ENCODE assay signal across 8 cellular contexts in the genomic region with DNA sequence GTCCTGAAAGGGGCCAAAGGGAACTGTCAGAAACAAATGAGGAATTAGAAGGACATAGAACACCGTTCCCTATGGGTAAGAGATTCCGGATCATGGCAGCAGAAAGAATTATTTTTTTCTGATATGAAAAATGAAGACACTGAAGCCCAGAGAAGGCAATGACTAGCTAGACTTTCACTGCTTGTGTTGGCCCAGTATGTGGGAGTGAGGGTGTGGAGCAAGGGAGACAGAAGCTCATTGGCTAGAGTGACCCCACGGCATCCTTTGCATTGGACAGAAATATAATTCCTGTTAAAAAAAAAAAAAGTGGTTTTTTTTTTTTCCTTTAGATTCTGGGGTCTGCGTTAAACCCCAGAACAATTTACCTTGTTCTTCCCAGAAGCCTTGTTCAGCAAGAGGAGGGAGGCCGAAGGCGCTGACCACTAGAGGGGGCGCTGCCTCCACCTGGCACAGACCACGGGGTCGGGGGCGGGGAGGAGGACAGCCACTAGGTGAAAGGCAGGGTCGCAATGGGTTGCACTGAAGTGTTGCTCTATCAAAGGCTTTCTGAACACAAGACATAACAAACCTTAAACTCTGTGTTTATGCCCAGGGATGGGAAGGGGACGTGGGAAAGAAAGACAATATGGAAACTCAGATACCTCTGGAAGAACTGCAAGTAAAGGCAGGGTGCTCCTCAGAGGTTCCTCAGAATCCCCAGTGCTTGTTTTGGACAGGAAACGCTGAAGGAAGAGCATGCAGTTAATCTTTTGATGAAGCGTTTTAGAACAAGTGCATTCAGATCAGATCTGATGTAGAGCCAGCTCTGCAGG.
DNase-seq lines count a peak whose midpoint lies in the region; ATAC-seq, FAIRE-seq and TF ChIP-seq lines count a peak whose summit lies in the region.

No MANE protein-coding gene starts in this region.

- no TSS peak for BruUV-seq in endothelial cell of umbilical vein (replicated peaks; lab: Mats Ljungman, UMichigan)

- H3K4me3 ChIP-seq in endothelial cell of umbilical vein (replicated peaks in 1 of 3; ENCODE audit: insufficient read depth in 1 of 3, low read depth in 1 of 3, low read length in 3 of 3): no peak overlapping the region

- no peaks in the 10 kb centered on the region for H3K9me3 Mint-ChIP-seq in neural crest cell

- H3K4me1 Mint-ChIP-seq in neural crest cell: peaks cover 28% of the 10 kb centered on the region

- TF ChIP-seq CTCF in GM13976 (IDR thresholded peaks at IDR 0.05; ENCODE audit: borderline replicate concordance, control extremely low read depth, extremely low read depth, insufficient read depth, missing control alignments) (peak; percentile 64), endothelial cell of umbilical vein (IDR thresholded peaks at IDR 0.05; ENCODE audit: extremely low read depth in 1 of 2, insufficient read depth in 1 of 2, low read depth in 1 of 2, low read length in 2 of 2) (peak; percentile 61 to 75), neural crest cell (conservative IDR thresholded peaks at IDR 0.05) (peak; percentile 86)

- H2AFZ ChIP-seq in endothelial cell of umbilical vein (ENCODE audit: low read depth, low read length): no peak overlapping the region

- dilution Hi-C loops in endothelial cell of umbilical vein (cut with MboI; ENCODE audit: extremely low pct_ligation_motif_present, low sequenced_read_pairs): no loop called here

- DNase-seq in AG08396 (ENCODE audit: low spot score) (peak; percentile 50), GM13976 (ENCODE audit: low spot score) (peak; percentile 57), NCI-H82 treated with DMSO at 0.1 percent for 48 hours (lab: John Stamatoyannopoulos, UW; ENCODE audit: unreplicated experiment) (peak; percentile 57), endothelial cell of umbilical vein (ENCODE audit: low read depth, low spot score) (peak; percentile 28), neural crest cell (ENCODE audit: low read depth, low spot score) (peak; percentile 76)

- intact Hi-C loops in endothelial cell of umbilical vein (cut with micrococcal nuclease): loop anchor here (1.0 to 2.0 kb wide), 2 partner anchors 242 to 310 kb away; no protein-coding TSS in a partner anchor

- H3K27me3 ChIP-seq in endothelial cell of umbilical vein (ENCODE audit: control insufficient read depth in 2 of 2, insufficient read depth in 2 of 2, low read length in 2 of 2): no peaks in the 10 kb centered on the region

- H3K27ac ChIP-seq in endothelial cell of umbilical vein (ENCODE audit: insufficient read depth, low read depth, low read length): no peak overlapping the region

- CTCF ChIA-PET in endothelial cell of umbilical vein (lab: Charles Lee): interaction anchor here (0.7 to 2.2 kb wide), 7 partner anchors 24 to 449 kb away, joined by 3 to 10 read pairs (median 3); no protein-coding TSS in a partner anchor

- H3K9me3 ChIP-seq in endothelial cell of umbilical vein (replicated peaks; ENCODE audit: control insufficient read depth, insufficient read depth, low read length): no peaks in the 10 kb centered on the region

- POLR2A ChIA-PET in endothelial cell of umbilical vein (lab: Charles Lee): no interaction called here

- no peak overlapping the region for H3K9ac ChIP-seq in endothelial cell of umbilical vein (replicated peaks; ENCODE audit: extremely low read depth, insufficient read depth, low read length)

- no peak for TF ChIP-seq POLR2A in endothelial cell of umbilical vein (IDR thresholded peaks at IDR 0.05; ENCODE audit: low read depth, low read length)

- H3K36me3 Mint-ChIP-seq in neural crest cell (ENCODE audit: low read depth): no peaks in the 10 kb centered on the region

- no peak overlapping the region for H3K27ac Mint-ChIP-seq in neural crest cell (ENCODE audit: unreplicated experiment)

- in situ Hi-C loops in GM13976 (cut with MboI; ENCODE audit: low sequenced_read_pairs, unreplicated experiment): no loop called here

- no peaks in the 10 kb centered on the region for H3K27me3 Mint-ChIP-seq in neural crest cell (ENCODE audit: low read depth)

- no peaks in the 10 kb centered on the region for H3K36me3 ChIP-seq in endothelial cell of umbilical vein (ENCODE audit: control insufficient read depth in 2 of 2, extremely low read depth in 1 of 2, insufficient read depth in 2 of 2, low read length in 2 of 2)

- no peaks in the 10 kb centered on the region for H3K9me1 ChIP-seq in endothelial cell of umbilical vein (replicated peaks; ENCODE audit: control insufficient read depth, extremely low read depth, insufficient read depth, low read length)

- no peak for ATAC-seq in HG03521 (IDR thresholded peaks at IDR 0.05; ENCODE audit: unreplicated experiment)
- no peak for ATAC-seq in HG02610 (IDR thresholded peaks at IDR 0.05; ENCODE audit: unreplicated experiment)
- no peak for ATAC-seq in GM19463 (IDR thresholded peaks at IDR 0.05; ENCODE audit: unreplicated experiment)

- peak; percentile 31 for FAIRE-seq in endothelial cell of umbilical vein (lab: Jason Lieb, UNC)

- H4K20me1 ChIP-seq in endothelial cell of umbilical vein (replicated peaks; ENCODE audit: control insufficient read depth, extremely low read depth, insufficient read depth, low read length): no peaks in the 10 kb centered on the region

- H3K79me2 ChIP-seq in endothelial cell of umbilical vein (ENCODE audit: control insufficient read depth, insufficient read depth, low read length): no peaks in the 10 kb centered on the region

- no peak overlapping the region for H3K4me3 Mint-ChIP-seq in neural crest cell

- H3K4me2 ChIP-seq in endothelial cell of umbilical vein (ENCODE audit: insufficient read depth, low read length): no peak overlapping the region

- no peaks in the 10 kb centered on the region for H3K4me1 ChIP-seq in endothelial cell of umbilical vein (ENCODE audit: control insufficient read depth, extremely low read depth, insufficient read depth, low read length)

TF ChIP-seq in endothelial cell of umbilical vein, 7 proteins besides CTCF, POLR2A, EP300 and RAD21:
- TF ChIP-seq EZH2 (IDR thresholded peaks at IDR 0.05; ENCODE audit: borderline replicate concordance, low read depth, low read length, severe bottlenecking) (no peak), FOS (IDR thresholded peaks at IDR 0.05; ENCODE audit: borderline replicate concordance, insufficient read depth, low read length) (no peak), JUN (IDR thresholded peaks at IDR 0.05; ENCODE audit: borderline replicate concordance, insufficient read depth, insufficient read length, low read depth) (no peak), POLR2AphosphoS5 (IDR thresholded peaks at IDR 0.05; ENCODE audit: insufficient read depth, low read depth, low read length) (no peak), GATA2 (IDR thresholded peaks at IDR 0.05; ENCODE audit: insufficient read depth, insufficient read length, low read depth, low read length) (no peak), MYC (IDR thresholded peaks at IDR 0.05; ENCODE audit: low read depth, low read length) (no peak), MAX (IDR thresholded peaks at IDR 0.05; ENCODE audit: insufficient read depth, insufficient read length) (no peak)
